In genomic region chr16:53369921-53370320, GRCh38 we compare ENCODE assay signal across 18 cellular contexts.
A peak's percentile ranks its signal among the peaks of the same experiment; 100 is the strongest.
DNase-seq lines count a peak whose midpoint lies in the region; TF ChIP-seq lines count a peak whose summit lies in the region.
"Had no signal": no experiment of that assay in that cellular context is flagged by ENCODE, and none has a peak within 500 bp of the region (broad histone marks: within the 10 kb centered on the region; RNA-seq: fewer than 3 reads in every experiment).

No MANE protein-coding gene starts in this region.

- H3K4me3 ChIP-seq in AG04449 (ENCODE audit: low read depth, low read length) (no peak overlapping the region), fibroblast of villous mesenchyme (ENCODE audit: low read depth, low read length) (no peak overlapping the region)
- H3K4me3 ChIP-seq: ascending aorta, coronary artery, hepatocyte, tibial nerve had no signal

- TF ChIP-seq CTCF in AG04449 (IDR thresholded peaks at IDR 0.05; ENCODE audit: insufficient read depth, low read length, missing control alignments) (no peak), fibroblast of villous mesenchyme (IDR thresholded peaks at IDR 0.05; ENCODE audit: insufficient read depth, low read depth, low read length) (no peak)

- CTCF ChIA-PET in AG04449 (lab: Yijun Ruan, JAX), result no interaction called here

- in situ Hi-C loops in KBM-7 (cut with MboI; ENCODE audit: low pct_unique_long_range_greater_than_20kb, low sequenced_read_pairs), result no loop called here

- DNase-seq in AG04449 (ENCODE audit: low read depth, low spot score) (peak; percentile 1), KBM-7 (peak; percentile 13), SKM-1 treated with dmso at 0.1 percent for 144 hours (lab: John Stamatoyannopoulos, UW; ENCODE audit: unreplicated experiment) (peak; percentile 98), fibroblast of villous mesenchyme (ENCODE audit: low read depth) (peak; percentile 91), HuH-7 (ENCODE audit: low spot score) (no peak), NCI-H146 (lab: John Stamatoyannopoulos, UW) (no peak), COR-L47 (lab: John Stamatoyannopoulos, UW) (no peak)
- no peak for DNase-seq in activated CD8-positive, alpha-beta memory T cell treated with anti-CD3 and anti-CD28 coated beads, Interleukin-2, amount 50 U/mL, for 48 hours
- DNase-seq: activated effector memory CD4-positive, alpha-beta T cell treated with anti-CD3 and anti-CD28 coated beads, Interleukin-2, amount 50 U/mL, for 16 hours; Caco-2; erythroblast; NCI-H2081; stimulated activated naive B cell treated with anti-CD40 and anti-IgM and Interleukin-4, amounts not matched to agents 10 μg/mL and 1 μg/mL and 100 μg/mL, for 72 hours; T-helper 17 cell had no signal

- POLR2A ChIA-PET in AG04449 (lab: Yijun Ruan, JAX), result no interaction called here

Comparison
In these comparisons a context has a peak if more than half of its experiments do, and no peak if none do; other contexts are left out.
1. DNase-seq: peak in AG04449 (single experiment), KBM-7 (single experiment), SKM-1 treated with dmso at 0.1 percent for 144 hours (single experiment) and fibroblast of villous mesenchyme (single experiment); none in HuH-7 (single experiment), activated CD8-positive, alpha-beta memory T cell treated with anti-CD3 and anti-CD28 coated beads, Interleukin-2, amount 50 U/mL, for 48 hours (single experiment), NCI-H146 (single experiment) and COR-L47 (single experiment).